23 cellular contexts compared by ENCODE assay signal in genomic region chr1:224809613-224810012, GRCh38.
"Had no signal": no experiment of that assay in that cellular context is flagged by ENCODE, and none has a peak within 500 bp of the region (broad histone marks: within the 10 kb centered on the region; RNA-seq: fewer than 3 reads in every experiment).

No MANE protein-coding gene starts in this region.

- H3K36me3 ChIP-seq: right atrium auricular region, sigmoid colon, stomach, thoracic aorta, upper lobe of left lung, uterus had no signal

- H3K4me1 Mint-ChIP-seq: endodermal cell, naive B cell, nephron had no signal

- H3K4me3 ChIP-seq: coronary artery, hepatocyte, lung, right atrium auricular region, sigmoid colon, skin epidermis, stomach, thoracic aorta, upper lobe of left lung, uterus had no signal

- H3K36me3 Mint-ChIP-seq: naive B cell had no signal

- H3K4me1 ChIP-seq: foreskin keratinocyte, right atrium auricular region, sigmoid colon, stomach, upper lobe of left lung, uterus had no signal

- H3K27ac Mint-ChIP-seq: endodermal cell, nephron had no signal

- H3K27ac ChIP-seq: coronary artery, foreskin keratinocyte, hepatocyte, right atrium auricular region, sigmoid colon, skin epidermis, stomach, thoracic aorta, upper lobe of left lung, uterus had no signal

- H3K4me3 Mint-ChIP-seq: endodermal cell, naive B cell, nephron had no signal

- H3K27me3 ChIP-seq: foreskin keratinocyte, hepatocyte, right atrium auricular region, sigmoid colon, stomach, upper lobe of left lung, uterus had no signal

- H3K9me3 ChIP-seq: thoracic aorta, upper lobe of left lung, uterus had no signal

- DNase-seq: effector CD4-positive, alpha-beta T cell; endodermal cell; erythroblast; foreskin keratinocyte; head of caudate nucleus; left colon; left ventricle myocardium superior; mesenchymal stem cell; naive B cell; sigmoid colon; stimulated activated CD4-positive, alpha-beta T cell treated with anti-CD3 and anti-CD28 coated beads, Interleukin-2, amount 100 ng/mL, for 24 hours; stimulated activated CD4-positive, alpha-beta T cell treated with anti-CD3 and anti-CD28 coated beads, Interleukin-4, amount 100 ng/mL, for 4 hours; stimulated activated naive CD4-positive, alpha-beta T cell; stomach; upper lobe of left lung; uterus had no signal
